21 cellular contexts compared by ENCODE assay signal in the genomic region with DNA sequence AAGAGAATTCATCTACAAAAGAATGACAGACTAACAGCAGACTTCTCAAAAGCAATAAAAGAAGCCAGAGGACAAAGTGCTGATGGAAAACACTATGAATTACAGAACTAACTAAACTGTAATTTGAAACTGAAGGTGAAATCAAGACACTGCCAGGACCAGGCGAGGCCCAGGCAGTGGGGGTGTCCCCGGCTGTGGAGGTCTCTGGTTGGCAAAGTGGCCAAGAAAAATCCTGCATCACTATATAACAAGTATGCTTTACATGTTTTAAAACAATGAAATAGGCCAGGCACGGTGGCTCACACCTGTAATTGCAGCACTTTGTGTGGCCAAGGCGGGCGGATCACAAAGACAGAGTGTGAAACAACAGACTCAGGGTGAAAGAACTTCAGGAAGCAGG. TPM values are rescaled to one million over a fixed set of nuclear protein-coding genes. Genes with fewer than 3 reads are reported as not detected.
DNase-seq lines count a peak whose midpoint lies in the region; ATAC-seq and TF ChIP-seq lines count a peak whose summit lies in the region.
"Had no signal": no experiment of that assay in that cellular context is flagged by ENCODE, and none has a peak within 500 bp of the region (broad histone marks: within the 10 kb centered on the region; RNA-seq: fewer than 3 reads in every experiment).

No MANE protein-coding gene starts in this region.

- no peaks in the 10 kb centered on the region for H3K36me3 ChIP-seq in CD4-positive, alpha-beta memory T cell (ENCODE audit: insufficient read depth, low read length)
- no peaks in the 10 kb centered on the region for H3K36me3 ChIP-seq in mucosa of descending colon (ENCODE audit: low read depth)
- no peaks in the 10 kb centered on the region for H3K36me3 ChIP-seq in MG63
- H3K36me3 ChIP-seq: breast epithelium, uterus had no signal

- POLR2A ChIA-PET in CD4-positive, alpha-beta memory T cell (lab: Charles Lee; ENCODE audit: partially characterized antibody) = no interaction called here
- POLR2A ChIA-PET in WTC11 (lab: Charles Lee) = no interaction called here

- H3K27me3 ChIP-seq in CD4-positive, alpha-beta memory T cell (ENCODE audit: insufficient read depth, low read length) = no peaks in the 10 kb centered on the region
- H3K27me3 ChIP-seq in MG63 = no peaks in the 10 kb centered on the region
- H3K27me3 ChIP-seq: breast epithelium, uterus had no signal

- H3K27me3 Mint-ChIP-seq in CD4-positive, alpha-beta memory T cell = no peaks in the 10 kb centered on the region
- H3K27me3 Mint-ChIP-seq in WTC11 (ENCODE audit: low read depth) = no peaks in the 10 kb centered on the region
- no peaks in the 10 kb centered on the region for H3K27me3 Mint-ChIP-seq in activated naive CD4-positive, alpha-beta T cell treated with anti-CD3 and anti-CD28 coated beads for 36 hours (ENCODE audit: low read depth)
- H3K27me3 Mint-ChIP-seq: dendritic cell treated with granulocyte-macrophage colony-stimulating factor and Interleukin-4, amounts not matched to agents 40 ng/mL and 50 ng/mL, for 4 days had no signal

- peaks cover 5 to 25% (median 19%) of the 10 kb centered on the region in 4 donors for H3K4me1 Mint-ChIP-seq in CD4-positive, alpha-beta memory T cell
- H3K4me1 Mint-ChIP-seq in WTC11 = peaks cover 62% of the 10 kb centered on the region
- H3K4me1 Mint-ChIP-seq in activated naive CD4-positive, alpha-beta T cell treated with anti-CD3 and anti-CD28 coated beads for 36 hours (ENCODE audit: low read depth) = peaks cover 19% of the 10 kb centered on the region

- no peak overlapping the region for H3K27ac ChIP-seq in CD4-positive, alpha-beta memory T cell (ENCODE audit: low read depth, low read length)
- H3K27ac ChIP-seq: breast epithelium, left ventricle myocardium inferior, uterus had no signal

- intact Hi-C loops in CD4-positive, alpha-beta memory T cell (cut with micrococcal nuclease) = no loop called here
- intact Hi-C loops in mucosa of descending colon (cut with DNase I, micrococcal nuclease) = no loop called here
- intact Hi-C loops in activated naive CD4-positive, alpha-beta T cell treated with anti-CD3 and anti-CD28 coated beads for 36 hours (cut with micrococcal nuclease) = no loop called here

- no peak for ATAC-seq in WTC11
- peak; percentile 71 for ATAC-seq in mucosa of descending colon

- no peaks in the 10 kb centered on the region for H3K4me1 ChIP-seq in CD4-positive, alpha-beta memory T cell (ENCODE audit: insufficient read depth, low read length)
- no peaks in the 10 kb centered on the region for H3K4me1 ChIP-seq in mucosa of descending colon (ENCODE audit: low read depth)
- H3K4me1 ChIP-seq: breast epithelium, left ventricle myocardium inferior, uterus had no signal

- no peak overlapping the region for H3K4me3 ChIP-seq in CD4-positive, alpha-beta memory T cell (ENCODE audit: low read length in 2 of 2)
- H3K4me3 ChIP-seq in mucosa of descending colon (no peak overlapping the region), MG63 (no peak overlapping the region)
- H3K4me3 ChIP-seq: breast epithelium, HAP-1, left ventricle myocardium inferior, uterus had no signal

- no peak overlapping the region for H3K4me3 Mint-ChIP-seq in CD4-positive, alpha-beta memory T cell
- H3K4me3 Mint-ChIP-seq in WTC11 = peak overlapping the region; percentile 41
- no peak overlapping the region for H3K4me3 Mint-ChIP-seq in activated naive CD4-positive, alpha-beta T cell treated with anti-CD3 and anti-CD28 coated beads for 36 hours
- H3K4me3 Mint-ChIP-seq: dendritic cell treated with granulocyte-macrophage colony-stimulating factor and Interleukin-4, amounts not matched to agents 40 ng/mL and 50 ng/mL, for 4 days had no signal

- peaks cover 19 to 24% of the 10 kb centered on the region in 2 donors for H3K36me3 Mint-ChIP-seq in CD4-positive, alpha-beta memory T cell
- peaks cover 13% of the 10 kb centered on the region for H3K36me3 Mint-ChIP-seq in WTC11
- peaks cover 29% of the 10 kb centered on the region for H3K36me3 Mint-ChIP-seq in activated naive CD4-positive, alpha-beta T cell treated with anti-CD3 and anti-CD28 coated beads for 36 hours (ENCODE audit: low read depth)

- H3K27ac Mint-ChIP-seq in CD4-positive, alpha-beta memory T cell = peak overlapping the region in 5 of 7 donors; percentile 19 to 68 (median 36)
- H3K27ac Mint-ChIP-seq in WTC11 = peak overlapping the region; percentile 97
- H3K27ac Mint-ChIP-seq in activated naive CD4-positive, alpha-beta T cell treated with anti-CD3 and anti-CD28 coated beads for 36 hours = no peak overlapping the region
- H3K27ac Mint-ChIP-seq: dendritic cell treated with granulocyte-macrophage colony-stimulating factor and Interleukin-4, amounts not matched to agents 40 ng/mL and 50 ng/mL, for 4 days had no signal

- no peaks in the 10 kb centered on the region for H3K9me3 ChIP-seq in CD4-positive, alpha-beta memory T cell (ENCODE audit: control insufficient read depth in 1 of 2, low read length in 2 of 2)
- H3K9me3 ChIP-seq in mucosa of descending colon = no peaks in the 10 kb centered on the region
- H3K9me3 ChIP-seq in MG63 = no peaks in the 10 kb centered on the region
- H3K9me3 ChIP-seq: breast epithelium, left ventricle myocardium inferior, uterus had no signal

- peaks cover 0 to 3% (median under 1%) of the 10 kb centered on the region in 8 donors for H3K9me3 Mint-ChIP-seq in CD4-positive, alpha-beta memory T cell
- H3K9me3 Mint-ChIP-seq in WTC11 = 0 out of 2 replicates have a peak, but pooled peaks cover 8% of the 10 kb centered on the region
- peaks cover 7% of the 10 kb centered on the region for H3K9me3 Mint-ChIP-seq in activated naive CD4-positive, alpha-beta T cell treated with anti-CD3 and anti-CD28 coated beads for 36 hours

- TF ChIP-seq CTCF in WTC11 (IDR thresholded peaks at IDR 0.05) (no peak), mucosa of descending colon (IDR thresholded peaks at IDR 0.05) (no peak)

- DNase-seq in NCI-H748 (lab: John Stamatoyannopoulos, UW; ENCODE audit: unreplicated experiment) (peak; percentile 32), NCI-H748 treated with DMSO at 0.1 percent for 48 hours (lab: John Stamatoyannopoulos, UW) (no peak), WTC11 (ENCODE audit: low spot score) (no peak), mucosa of descending colon (peak in 2 of 3 donors; percentile 32 to 35), MG63 (no peak), NK-92 (lab: John Stamatoyannopoulos, UW; ENCODE audit: unreplicated experiment) (no peak)
- DNase-seq in CD4-positive, alpha-beta memory T cell = no peak
- DNase-seq in activated naive CD4-positive, alpha-beta T cell treated with anti-CD3 and anti-CD28 coated beads for 36 hours = no peak
- DNase-seq: activated effector memory CD4-positive, alpha-beta T cell treated with Interleukin-2 at 50 U/mL for 16 hours; head of caudate nucleus; Kasumi-1; left ventricle myocardium inferior; NCI-H1092 treated with DMSO at 0.1 percent for 48 hours; NCI-H2029 treated with DMSO at 0.1 percent for 48 hours; NCI-H510A treated with DMSO at 0.1 percent for 48 hours; nucleus accumbens; substantia nigra; uterus had no signal

- CTCF ChIA-PET in CD4-positive, alpha-beta memory T cell (lab: Charles Lee; ENCODE audit: partially characterized antibody) = no interaction called here
- CTCF ChIA-PET in WTC11 (lab: Charles Lee) = no interaction called here
- CTCF ChIA-PET in activated naive CD4-positive, alpha-beta T cell treated with anti-CD3 and anti-CD28 coated beads for 36 hours (lab: Charles Lee) = interaction anchor here (0.6 kb wide), 1 partner anchor 23 kb away, joined by 3 read pairs; no protein-coding TSS in a partner anchor

TF ChIP-seq in WTC11, 78 proteins besides CTCF, POLR2A, EP300 and RAD21:
- TF ChIP-seq, protein P1, sequence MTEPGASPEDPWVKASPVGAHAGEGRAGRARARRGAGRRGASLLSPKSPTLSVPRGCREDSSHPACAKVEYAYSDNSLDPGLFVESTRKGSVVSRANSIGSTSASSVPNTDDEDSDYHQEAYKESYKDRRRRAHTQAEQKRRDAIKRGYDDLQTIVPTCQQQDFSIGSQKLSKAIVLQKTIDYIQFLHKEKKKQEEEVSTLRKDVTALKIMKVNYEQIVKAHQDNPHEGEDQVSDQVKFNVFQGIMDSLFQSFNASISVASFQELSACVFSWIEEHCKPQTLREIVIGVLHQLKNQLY (CRISPR knock-in tag; IDR thresholded peaks at IDR 0.05) = no peak
- TF ChIP-seq MXD4 (CRISPR knock-in tag; IDR thresholded peaks at IDR 0.05; ENCODE audit: borderline replicate concordance) = no peak
- 0 out of 2 replicates have a peak, but pooled peaks have one; percentile 25 for TF ChIP-seq ZNF317 (CRISPR knock-in tag; IDR thresholded peaks at IDR 0.05; ENCODE audit: borderline replicate concordance, low read depth)

RNA-seq across cellular contexts. Expression of a gene that starts 32.9 kb away (rescaled TPM):
- 10 to 100 TPM; 20.3 to 22.3 TPM for total RNA-seq in CD4-positive, alpha-beta memory T cell
- polyA plus RNA-seq in CD4-positive, alpha-beta memory T cell = 1 to 10 TPM; 5.6 to 7.3 TPM
- total RNA-seq in WTC11 (2021) = 13.0 to 18.1 TPM (median 16.9 TPM) in 3 replicates
- total RNA-seq in mucosa of descending colon = 10 to 100 TPM; 16.6 to 21.0 (median 16.9) TPM
- total RNA-seq in MG63 (2014; rRNA removed; shearing (Covaris generic); ENCODE audit: low replicate concordance) = 8.0 and 15.5 TPM in 2 replicates
- total RNA-seq in activated naive CD4-positive, alpha-beta T cell treated with anti-CD3 and anti-CD28 coated beads for 36 hours = 10 to 100 TPM in 1 of 2 experiments, 1 to 10 TPM in 1; 9.9 to 13.6 TPM

Comparison
In these comparisons a context has a peak if more than half of its experiments do, and no peak if none do; other contexts are left out.
1. DNase-seq: peak in NCI-H748 (single experiment) and mucosa of descending colon (2 of 3); none in NCI-H748 treated with DMSO at 0.1 percent for 48 hours (single experiment), CD4-positive, alpha-beta memory T cell (0 of 5), WTC11 (single experiment), MG63 (single experiment), NK-92 (single experiment) and activated naive CD4-positive, alpha-beta T cell treated with anti-CD3 and anti-CD28 coated beads for 36 hours (single experiment).